14 cellular contexts compared by ENCODE assay signal in genomic region chr18:48996041-48996440, GRCh38.
"Had no signal": no experiment of that assay in that cellular context is flagged by ENCODE, and none has a peak within 500 bp of the region (broad histone marks: within the 10 kb centered on the region; RNA-seq: fewer than 3 reads in every experiment).

No MANE protein-coding gene starts in this region.

- H3K4me2 ChIP-seq: neural progenitor cell had no signal

- H3K9ac ChIP-seq: neural progenitor cell had no signal

- H3K27ac ChIP-seq: body of pancreas, gastrocnemius medialis, neural progenitor cell had no signal

- H3K36me3 Mint-ChIP-seq: neural progenitor cell had no signal

- H3K9me3 ChIP-seq: body of pancreas, gastrocnemius medialis, heart right ventricle, tibial artery had no signal

- FAIRE-seq: keratinocyte had no signal

- H3K4me3 Mint-ChIP-seq: activated CD4-positive, alpha-beta memory T cell treated with anti-CD3 and anti-CD28 coated beads, Interleukin-2, amount 10 ng/mL, durations not matched to agents 7 days and 5 days; neural progenitor cell had no signal

- H3K27me3 ChIP-seq: body of pancreas, gastrocnemius medialis, heart right ventricle, neural progenitor cell, tibial artery had no signal

- H3K4me1 ChIP-seq: neural progenitor cell had no signal

- H3K9me3 Mint-ChIP-seq: activated CD4-positive, alpha-beta memory T cell treated with anti-CD3 and anti-CD28 coated beads, Interleukin-2, amount 10 ng/mL, durations not matched to agents 7 days and 5 days had no signal

- H3K27ac Mint-ChIP-seq: activated CD4-positive, alpha-beta memory T cell treated with anti-CD3 and anti-CD28 coated beads, Interleukin-2, amount 10 ng/mL, durations not matched to agents 7 days and 5 days; neural progenitor cell had no signal

- H2AFZ ChIP-seq: neural progenitor cell had no signal

- H3K36me3 ChIP-seq: gastrocnemius medialis, heart right ventricle, neural progenitor cell, tibial artery had no signal

- H3K4me3 ChIP-seq: body of pancreas, gastrocnemius medialis, heart right ventricle, neural progenitor cell, tibial artery had no signal

- DNase-seq: activated CD4-positive, alpha-beta memory T cell treated with anti-CD3 and anti-CD28 coated beads, Interleukin-2, amount 10 ng/mL, durations not matched to agents 7 days and 5 days; activated CD4-positive, alpha-beta T cell treated with anti-CD3 and anti-CD28 coated beads for 1 hour; activated CD8-positive, alpha-beta memory T cell treated with anti-CD3 and anti-CD28 coated beads, Interleukin-2, amount 50 U/mL, for 48 hours; activated naive CD4-positive, alpha-beta T cell treated with Interleukin-2 at 50 U/mL for 16 hours; body of pancreas; central memory CD4-positive, alpha-beta T cell; effector memory CD4-positive, alpha-beta T cell; gastrocnemius medialis; heart right ventricle; left ventricle myocardium superior; stimulated activated CD4-positive, alpha-beta T cell treated with anti-CD3 and anti-CD28 coated beads, Interleukin-4, amount 100 ng/mL, for 4 hours; tibial artery had no signal
